In the genomic region with DNA sequence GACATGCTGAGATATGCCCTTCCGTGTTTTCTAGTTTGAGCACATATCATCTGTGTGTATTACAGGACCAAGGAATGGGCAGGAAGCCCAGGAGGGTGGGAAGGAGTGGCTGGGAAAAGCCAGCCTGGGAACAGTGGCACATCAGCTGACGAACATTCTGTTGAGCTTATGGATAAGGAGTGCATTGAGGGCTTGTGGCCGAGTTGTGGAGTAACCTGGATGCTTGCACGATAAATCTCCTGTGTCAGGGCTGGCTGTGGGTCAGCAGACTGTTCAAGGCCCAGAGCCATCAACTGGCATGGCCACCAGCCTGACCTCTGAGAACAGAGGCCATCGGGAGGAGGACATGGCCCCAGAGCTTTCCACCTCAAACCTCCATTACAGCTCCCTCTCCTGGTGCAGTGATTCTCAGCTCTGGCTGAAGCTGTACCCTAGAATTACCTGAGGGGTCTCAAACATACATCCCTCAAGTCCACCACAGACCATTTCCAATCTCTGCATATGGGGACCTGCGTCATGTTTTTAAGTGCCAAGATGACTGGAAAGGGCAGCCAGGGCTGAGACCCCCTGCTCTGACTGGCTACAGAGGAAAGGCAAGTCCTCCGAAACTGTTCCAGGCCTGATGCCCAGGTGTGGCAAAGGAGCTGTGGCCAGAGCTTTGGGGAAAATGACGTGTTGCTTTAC, we compare ENCODE assay signal across 9 cellular contexts. TPM values are rescaled to one million over a fixed set of nuclear protein-coding genes. Genes with fewer than 3 reads are reported as not detected.
DNase-seq lines count a peak whose midpoint lies in the region; ATAC-seq and TF ChIP-seq lines count a peak whose summit lies in the region.
"Had no signal": no experiment of that assay in that cellular context is flagged by ENCODE, and none has a peak within 500 bp of the region (broad histone marks: within the 10 kb centered on the region; RNA-seq: fewer than 3 reads in every experiment).

No MANE protein-coding gene starts in this region.

- H3K27me3 ChIP-seq in fibroblast of lung (ENCODE audit: control insufficient read depth, insufficient read depth, low read length) (no peaks in the 10 kb centered on the region), muscle layer of duodenum (ENCODE audit: low read depth, low read length) (no peaks in the 10 kb centered on the region)

- no peak overlapping the region for H3K4me2 ChIP-seq in fibroblast of lung (ENCODE audit: extremely low read depth, insufficient read depth, low read length)

- H3K4me3 ChIP-seq in fibroblast of lung (replicated peaks in 1 of 4; ENCODE audit: control extremely low read depth in 1 of 4, insufficient read depth in 1 of 4, low read depth in 3 of 4, low read length in 4 of 4) (no peak overlapping the region), muscle layer of duodenum (ENCODE audit: low read depth in 1 of 2, low read length in 2 of 2) (no peak overlapping the region)

- no peak overlapping the region for H2AFZ ChIP-seq in fibroblast of lung (ENCODE audit: low read length)

- no peaks in the 10 kb centered on the region for H3K4me1 Mint-ChIP-seq in activated naive CD4-positive, alpha-beta T cell treated with anti-CD3 and anti-CD28 coated beads for 36 hours (ENCODE audit: low read depth)

- H3K36me3 ChIP-seq in fibroblast of lung (ENCODE audit: control insufficient read depth, insufficient read depth, low read length) = peaks cover 1% of the 10 kb centered on the region
- H3K36me3 ChIP-seq in muscle layer of duodenum (ENCODE audit: control insufficient read depth in 1 of 2, insufficient read depth in 2 of 2, low read length in 2 of 2) = peaks cover 11 to 12% of the 10 kb centered on the region in 2 donors

- TF ChIP-seq CTCF in fibroblast of lung (conservative IDR thresholded peaks at IDR 0.05 in 1 of 2, IDR thresholded peaks at IDR 0.05 in 1 of 2; ENCODE audit: low read depth in 1 of 2, low read length in 2 of 2) = peak; percentile 5 to 11

- no peak overlapping the region for H3K9ac ChIP-seq in fibroblast of lung (ENCODE audit: insufficient read depth, low read length)

- no peak for DNase-seq in Right ventricle myocardium inferior (ENCODE audit: missing footprints)
- no peak for DNase-seq in cardiac septum (ENCODE audit: low spot score)
- peak in 1 of 2 donors; percentile 36 for DNase-seq in fibroblast of lung (ENCODE audit: low read depth in 2 of 2)
- DNase-seq in central memory CD4-positive, alpha-beta T cell = no peak
- DNase-seq in activated naive CD4-positive, alpha-beta T cell treated with anti-CD3 and anti-CD28 coated beads for 36 hours = no peak
- no peak for DNase-seq in GM19240 (ENCODE audit: insufficient read length, low spot score)
- DNase-seq in stimulated activated CD4-positive, alpha-beta T cell treated with anti-CD3 and anti-CD28 coated beads, Interleukin-2, amount 100 ng/mL, for 24 hours = no peak
- DNase-seq: activated T-cell treated with anti-CD3 and anti-CD28 coated beads, Interleukin-2, amount 50 U/mL, for 1 hour had no signal

- ATAC-seq in Right ventricle myocardium inferior = peak; percentile 72

- H3K79me2 ChIP-seq in fibroblast of lung (ENCODE audit: control insufficient read depth, insufficient read depth, low read length) = no peaks in the 10 kb centered on the region

- H3K4me3 Mint-ChIP-seq in activated naive CD4-positive, alpha-beta T cell treated with anti-CD3 and anti-CD28 coated beads for 36 hours = no peak overlapping the region

- no peaks in the 10 kb centered on the region for H3K27me3 Mint-ChIP-seq in activated naive CD4-positive, alpha-beta T cell treated with anti-CD3 and anti-CD28 coated beads for 36 hours (ENCODE audit: low read depth)

- no peaks in the 10 kb centered on the region for H4K20me1 ChIP-seq in fibroblast of lung (ENCODE audit: control insufficient read depth, extremely low read depth, insufficient read depth, low read length)

- H3K4me1 ChIP-seq in fibroblast of lung (ENCODE audit: control insufficient read depth, extremely low read depth, insufficient read depth, low read length) = no peaks in the 10 kb centered on the region
- no peaks in the 10 kb centered on the region for H3K4me1 ChIP-seq in muscle layer of duodenum (ENCODE audit: control insufficient read depth in 1 of 2, insufficient read depth in 2 of 2, low read length in 2 of 2)

- H3K27ac ChIP-seq in fibroblast of lung (ENCODE audit: insufficient read depth, low read length) (no peak overlapping the region), muscle layer of duodenum (ENCODE audit: low read length) (peak overlapping the region; percentile 47)

- no peaks in the 10 kb centered on the region for H3K36me3 Mint-ChIP-seq in activated naive CD4-positive, alpha-beta T cell treated with anti-CD3 and anti-CD28 coated beads for 36 hours (ENCODE audit: low read depth)

- intact Hi-C loops in Right ventricle myocardium inferior (cut with DNase I) = no loop called here
- intact Hi-C loops in cardiac septum (cut with DNase I) = no loop called here
- intact Hi-C loops in activated naive CD4-positive, alpha-beta T cell treated with anti-CD3 and anti-CD28 coated beads for 36 hours (cut with micrococcal nuclease) = no loop called here

- CTCF ChIA-PET in activated naive CD4-positive, alpha-beta T cell treated with anti-CD3 and anti-CD28 coated beads for 36 hours (lab: Charles Lee) = interaction anchor here (1.1 to 4.6 kb wide), 4 partner anchors 11 to 18 kb away, joined by 3 to 22 read pairs (median 4); no protein-coding TSS in a partner anchor

- H3K9me3 Mint-ChIP-seq in activated naive CD4-positive, alpha-beta T cell treated with anti-CD3 and anti-CD28 coated beads for 36 hours = no peaks in the 10 kb centered on the region

- no peak overlapping the region for H3K27ac Mint-ChIP-seq in activated naive CD4-positive, alpha-beta T cell treated with anti-CD3 and anti-CD28 coated beads for 36 hours

- no peaks in the 10 kb centered on the region for H3K9me3 ChIP-seq in fibroblast of lung (ENCODE audit: control insufficient read depth, insufficient read depth, low read depth, low read length)
- H3K9me3 ChIP-seq in muscle layer of duodenum (ENCODE audit: control insufficient read depth in 1 of 2, low read length in 2 of 2) = no peaks in the 10 kb centered on the region

RNA-seq across cellular contexts. Expression of gene VILL, which starts 4.8 kb away (rescaled TPM):
- total RNA-seq in Right ventricle myocardium inferior (4.4 TPM), cardiac septum (2.6 TPM), fibroblast of lung (6.7 and 9.4 TPM in 2 replicates)
- 1.9 and 2.0 TPM in 2 replicates for polyA plus RNA-seq in fibroblast of lung
- 1.9 and 2.1 TPM in 2 replicates for polyA plus RNA-seq in fibroblast of lung (2012)
- 3.0 and 36.9 TPM in 2 replicates for polyA minus RNA-seq in fibroblast of lung (ENCODE audit: low replicate concordance)
- 10 to 100 TPM; 13.7 to 14.2 TPM for total RNA-seq in activated naive CD4-positive, alpha-beta T cell treated with anti-CD3 and anti-CD28 coated beads for 36 hours

RNA-seq across cellular contexts. Expression of gene PLCD1, which starts 43.7 kb away (rescaled TPM):
- total RNA-seq in Right ventricle myocardium inferior = 10.7 TPM
- 10.1 TPM for total RNA-seq in cardiac septum
- total RNA-seq in fibroblast of lung = 31.8 and 47.2 TPM in 2 replicates
- polyA plus RNA-seq in fibroblast of lung = 8.2 and 10.5 TPM in 2 replicates
- 14.8 and 23.5 TPM in 2 replicates for polyA plus RNA-seq in fibroblast of lung (2012)
- 56.2 and 91.4 TPM in 2 replicates for polyA minus RNA-seq in fibroblast of lung (ENCODE audit: low replicate concordance)
- total RNA-seq in activated naive CD4-positive, alpha-beta T cell treated with anti-CD3 and anti-CD28 coated beads for 36 hours = 10 to 100 TPM; 10.6 to 10.8 TPM

RNA-seq across cellular contexts. Expression of gene DLEC1, which starts 53.2 kb away (rescaled TPM):
- total RNA-seq in Right ventricle myocardium inferior (0.08 TPM), cardiac septum (0.22 TPM), fibroblast of lung (under 0.01 TPM in 2 replicates)
- 0.02 and 0.05 TPM in 2 replicates for polyA plus RNA-seq in fibroblast of lung
- polyA plus RNA-seq in fibroblast of lung (2012) = 0.03 TPM in 1 of 2 replicates, not detected in the other
- polyA minus RNA-seq in fibroblast of lung (ENCODE audit: low replicate concordance) = not detected in 2 replicates
- under 1 TPM; 0.17 to 0.19 TPM for total RNA-seq in activated naive CD4-positive, alpha-beta T cell treated with anti-CD3 and anti-CD28 coated beads for 36 hours
